ENCODE assay signal across 18 cellular contexts in genomic region chr1:37862330-37862729, GRCh38. TPM values are rescaled to one million over a fixed set of nuclear protein-coding genes. Genes with fewer than 3 reads are reported as not detected.
DNase-seq lines count a peak whose midpoint lies in the region; TF ChIP-seq lines count a peak whose summit lies in the region.
"Had no signal": no experiment of that assay in that cellular context is flagged by ENCODE, and none has a peak within 500 bp of the region (broad histone marks: within the 10 kb centered on the region; RNA-seq: fewer than 3 reads in every experiment).

No MANE protein-coding gene starts in this region.

- CTCF ChIA-PET in RWPE1 (lab: Yijun Ruan, JAX) = interaction anchor here (1.0 kb wide), 1 partner anchor 9 kb away, joined by 3 read pairs; no protein-coding TSS in a partner anchor

- in situ Hi-C loops in Caki2 (cut with HindIII; ENCODE audit: low pct_unique_long_range_greater_than_20kb, low sequenced_read_pairs) = no loop called here

- POLR2A ChIA-PET in RWPE1 (lab: Yijun Ruan, JAX; ENCODE audit: low non-redundant PET) = no interaction called here

- WGBS in tibial nerve, 2 donors = 88 to 89% methylated on average over 3 of the region's 3 CpGs
- WGBS in endodermal cell (ENCODE audit: insufficient coverage in 1 of 2, insufficient read length in 1 of 2), 2 experiments = 93 to 100% methylated on average over 2 to 3 of the region's 3 CpGs

- H3K9me3 ChIP-seq in tibial nerve (no peaks in the 10 kb centered on the region), MG63 (no peaks in the 10 kb centered on the region), endodermal cell (ENCODE audit: control insufficient read depth, low read length) (no peaks in the 10 kb centered on the region), uterus (no peaks in the 10 kb centered on the region)
- H3K9me3 ChIP-seq: BLaER1 had no signal

- no peak overlapping the region for H3K27ac Mint-ChIP-seq in endodermal cell
- H3K27ac Mint-ChIP-seq: activated naive CD8-positive, alpha-beta T cell treated with anti-CD3 and anti-CD28 coated beads, Interleukin-2, amount 10 ng/mL, durations not matched to agents 7 days and 5 days; GM23338; stimulated activated memory B cell treated with anti-CD40 and anti-IgM and Interleukin-4, amounts not matched to agents 10 μg/mL and 1 μg/mL and 100 μg/mL, for 72 hours had no signal

- no peak for TF ChIP-seq CTCF in 22Rv1 (IDR thresholded peaks at IDR 0.05)
- no peak for TF ChIP-seq CTCF in RWPE1 (conservative IDR thresholded peaks at IDR 0.05; ENCODE audit: low read depth)
- no peak for TF ChIP-seq CTCF in fibroblast of mammary gland (conservative IDR thresholded peaks at IDR 0.05; ENCODE audit: control insufficient read depth, insufficient read depth, low read depth, low read length)
- TF ChIP-seq CTCF in tibial nerve (IDR thresholded peaks at IDR 0.05) = no peak
- TF ChIP-seq CTCF in endodermal cell (conservative IDR thresholded peaks at IDR 0.05) = no peak
- TF ChIP-seq CTCF in uterus (IDR thresholded peaks at IDR 0.05) = no peak

- H3K4me3 Mint-ChIP-seq in endodermal cell = no peak overlapping the region
- H3K4me3 Mint-ChIP-seq: activated CD8-positive, alpha-beta memory T cell treated with anti-CD3 and anti-CD28 coated beads, Interleukin-2, amount 10 ng/mL, durations not matched to agents 7 days and 5 days; activated naive CD8-positive, alpha-beta T cell treated with anti-CD3 and anti-CD28 coated beads, Interleukin-2, amount 10 ng/mL, durations not matched to agents 7 days and 5 days; GM23338; immature natural killer cell; stimulated activated memory B cell treated with anti-CD40 and anti-IgM and Interleukin-4, amounts not matched to agents 10 μg/mL and 1 μg/mL and 100 μg/mL, for 72 hours had no signal

- H3K27me3 ChIP-seq in tibial nerve (no peaks in the 10 kb centered on the region), MG63 (no peaks in the 10 kb centered on the region), endodermal cell (ENCODE audit: control insufficient read depth, insufficient read depth, low read length, poor library complexity, severe bottlenecking) (no peaks in the 10 kb centered on the region), uterus (no peaks in the 10 kb centered on the region)
- H3K27me3 ChIP-seq: BLaER1 had no signal

- H3K27me3 Mint-ChIP-seq in endodermal cell (ENCODE audit: insufficient read depth) = no peaks in the 10 kb centered on the region
- H3K27me3 Mint-ChIP-seq: activated CD8-positive, alpha-beta memory T cell treated with anti-CD3 and anti-CD28 coated beads, Interleukin-2, amount 10 ng/mL, durations not matched to agents 7 days and 5 days; activated naive CD8-positive, alpha-beta T cell treated with anti-CD3 and anti-CD28 coated beads, Interleukin-2, amount 10 ng/mL, durations not matched to agents 7 days and 5 days; stimulated activated memory B cell treated with anti-CD40 and anti-IgM and Interleukin-4, amounts not matched to agents 10 μg/mL and 1 μg/mL and 100 μg/mL, for 72 hours had no signal

- peaks cover 26% of the 10 kb centered on the region for H3K36me3 Mint-ChIP-seq in endodermal cell (ENCODE audit: low read depth)

- no peak overlapping the region for H3K9ac ChIP-seq in endodermal cell (ENCODE audit: extremely low read depth, low read length, poor library complexity, severe bottlenecking)
- H3K9ac ChIP-seq: BLaER1 had no signal

- DNase-seq in Caki2 (ENCODE audit: low read depth) = peak; percentile 66
- no peak for DNase-seq in RWPE1 (ENCODE audit: low spot score)
- DNase-seq in fibroblast of mammary gland (ENCODE audit: low read depth) = peak; percentile 44
- DNase-seq in tibial nerve (ENCODE audit: low spot score in 2 of 2) = no peak
- no peak for DNase-seq in MG63
- no peak for DNase-seq in endodermal cell
- no peak for DNase-seq in uterus
- DNase-seq: activated CD8-positive, alpha-beta memory T cell treated with anti-CD3 and anti-CD28 coated beads, Interleukin-2, amount 10 ng/mL, durations not matched to agents 7 days and 5 days; activated naive CD8-positive, alpha-beta T cell treated with anti-CD3 and anti-CD28 coated beads, Interleukin-2, amount 10 ng/mL, durations not matched to agents 7 days and 5 days; caudate nucleus; immature natural killer cell; NCI-H1092 treated with DMSO at 0.1 percent for 48 hours; NCI-H2171 treated with DMSO at 0.1 percent for 48 hours; nucleus accumbens had no signal

- H3K27ac ChIP-seq in 22Rv1 (peak overlapping the region; percentile 55), RWPE1 (peak overlapping the region; percentile 90), tibial nerve (no peak overlapping the region), endodermal cell (ENCODE audit: low read depth, low read length) (no peak overlapping the region), uterus (no peak overlapping the region)
- H3K27ac ChIP-seq: BLaER1 had no signal

- H3K4me1 ChIP-seq in tibial nerve (peaks cover 0 to 24% (median 13%) of the 10 kb centered on the region in 4 donors), endodermal cell (ENCODE audit: control insufficient read depth, insufficient read depth, low read length) (peaks cover 2% of the 10 kb centered on the region), uterus (peaks cover 4 to 8% of the 10 kb centered on the region in 2 donors)

- TF ChIP-seq POLR2A in tibial nerve (IDR thresholded peaks at IDR 0.05) = no peak
- no peak for TF ChIP-seq POLR2A in uterus (IDR thresholded peaks at IDR 0.05)

- H3K36me3 ChIP-seq in tibial nerve = peaks cover 0 to 66% (median 4%) of the 10 kb centered on the region in 3 donors
- peaks cover 38% of the 10 kb centered on the region for H3K36me3 ChIP-seq in MG63
- peaks cover 15% of the 10 kb centered on the region for H3K36me3 ChIP-seq in endodermal cell (ENCODE audit: control insufficient read depth, insufficient read depth, low read length)
- H3K36me3 ChIP-seq in uterus = no peaks in the 10 kb centered on the region

- H3K9me3 Mint-ChIP-seq in endodermal cell = no peaks in the 10 kb centered on the region
- H3K9me3 Mint-ChIP-seq: activated naive CD8-positive, alpha-beta T cell treated with anti-CD3 and anti-CD28 coated beads, Interleukin-2, amount 10 ng/mL, durations not matched to agents 7 days and 5 days; GM23338; immature natural killer cell; stimulated activated memory B cell treated with anti-CD40 and anti-IgM and Interleukin-4, amounts not matched to agents 10 μg/mL and 1 μg/mL and 100 μg/mL, for 72 hours had no signal

- TF ChIP-seq EP300 in tibial nerve (IDR thresholded peaks at IDR 0.05) = no peak

- no peak overlapping the region for H3K4me3 ChIP-seq in fibroblast of mammary gland (ENCODE audit: control insufficient read depth, low read depth, low read length)
- no peak overlapping the region for H3K4me3 ChIP-seq in tibial nerve
- H3K4me3 ChIP-seq in MG63 = no peak overlapping the region
- H3K4me3 ChIP-seq in endodermal cell (ENCODE audit: low read length) = no peak overlapping the region
- no peak overlapping the region for H3K4me3 ChIP-seq in uterus
- H3K4me3 ChIP-seq: BLaER1, GM23338 had no signal

- peaks cover 7% of the 10 kb centered on the region for H3K4me1 Mint-ChIP-seq in endodermal cell

- intact Hi-C loops in uterus (cut with DNase I; ENCODE audit: low total_unique reads) = no loop called here

RNA-seq across cellular contexts. Expression of gene MTF1, which starts 2.9 kb away (rescaled TPM):
- 2.5 and 4.1 TPM in 2 replicates for total RNA-seq in Caki2 (2014; rRNA removed; shearing (Covaris generic); ENCODE audit: low replicate concordance)
- total RNA-seq in tibial nerve (1 to 10 TPM; 6.1 to 9.0 (median 7.8) TPM), endodermal cell (10 to 100 TPM; 16.6 to 17.1 TPM), uterus (10 to 100 TPM in 1 of 4 donors, 1 to 10 TPM in 3; 1.5 to 20.5 (median 4.8) TPM)
- total RNA-seq in MG63 (2014; rRNA removed; shearing (Covaris generic); ENCODE audit: low replicate concordance) = 2.2 and 2.5 TPM in 2 replicates
- 5.7 TPM for polyA plus RNA-seq in endodermal cell (2013, experiment 1 of 2)
- polyA plus RNA-seq in endodermal cell (2013, experiment 2 of 2) = 5.3 TPM

RNA-seq across cellular contexts. Expression of gene YRDC, which starts 54.3 kb away (rescaled TPM):
- 12.3 and 25.1 TPM in 2 replicates for total RNA-seq in Caki2 (2014; rRNA removed; shearing (Covaris generic); ENCODE audit: low replicate concordance)
- total RNA-seq in tibial nerve = 10 to 100 TPM in 2 of 4 donors, 1 to 10 TPM in 2; 8.1 to 13.8 (median 10.8) TPM
- total RNA-seq in MG63 (2014; rRNA removed; shearing (Covaris generic); ENCODE audit: low replicate concordance) = 34.7 and 37.8 TPM in 2 replicates
- 10 to 100 TPM; 21.0 to 21.1 TPM for total RNA-seq in endodermal cell
- 18.1 TPM for polyA plus RNA-seq in endodermal cell (2013, experiment 1 of 2)
- 17.8 TPM for polyA plus RNA-seq in endodermal cell (2013, experiment 2 of 2)
- 10 to 100 TPM in 3 of 4 donors, 1 to 10 TPM in 1; 8.5 to 12.0 (median 10.5) TPM for total RNA-seq in uterus

RNA-seq across cellular contexts. Expression of gene C1orf122, which starts 54.7 kb away (rescaled TPM):
- 123 and 133 TPM in 2 replicates for total RNA-seq in Caki2 (2014; rRNA removed; shearing (Covaris generic); ENCODE audit: low replicate concordance)
- total RNA-seq in tibial nerve (100 to 1,000 TPM in 1 of 4 donors, 10 to 100 TPM in 3; 80.6 to 132 (median 92.7) TPM), endodermal cell (10 to 100 TPM; 57.3 to 60.8 TPM), uterus (10 to 100 TPM; 15.4 to 25.6 (median 20.1) TPM)
- total RNA-seq in MG63 (2014; rRNA removed; shearing (Covaris generic); ENCODE audit: low replicate concordance) = 22.3 and 68.2 TPM in 2 replicates
- polyA plus RNA-seq in endodermal cell (2013, experiment 1 of 2) = 44.1 TPM
- 40.7 TPM for polyA plus RNA-seq in endodermal cell (2013, experiment 2 of 2)

Comparison
In these comparisons a context has a peak if more than half of its experiments do, and no peak if none do; other contexts are left out.
1. H3K27ac ChIP-seq: peak in 22Rv1 (single experiment) and RWPE1 (single experiment); none in tibial nerve (0 of 4), endodermal cell (single experiment) and uterus (0 of 2).
2. DNase-seq: peak in Caki2 (single experiment) and fibroblast of mammary gland (single experiment); none in RWPE1 (single experiment), tibial nerve (0 of 2), MG63 (single experiment), endodermal cell (single experiment) and uterus (0 of 2).